ENCODE assay signal across 8 cellular contexts in genomic region chr18:46917108-46917807, GRCh38. TPM values are rescaled to one million over a fixed set of nuclear protein-coding genes. Genes with fewer than 3 reads are reported as not detected.
DNase-seq lines count a peak whose midpoint lies in the region; ATAC-seq and TF ChIP-seq lines count a peak whose summit lies in the region.

TSS of gene KATNAL2 (plus strand) at chr18:46917602. CDS start at chr18:46946873, 29,271 bp downstream.
TSS of gene PIAS2 (minus strand) at chr18:46917507. CDS start at chr18:46917345, 162 bp downstream.

- peaks cover 45% of the 10 kb centered on the region for H3K79me2 ChIP-seq in OCI-LY1 (ENCODE audit: insufficient read depth, low read length)

- no peaks in the 10 kb centered on the region for H3F3A ChIP-seq in OCI-LY1 (ENCODE audit: insufficient read depth, low read length)

- no peaks in the 10 kb centered on the region for H3K9me3 ChIP-seq in OCI-LY1 (ENCODE audit: low read length)
- no peaks in the 10 kb centered on the region for H3K9me3 ChIP-seq in esophagus (ENCODE audit: control insufficient read depth in 2 of 2, insufficient read depth in 1 of 2, low read depth in 1 of 2, low read length in 1 of 2)
- no peaks in the 10 kb centered on the region for H3K9me3 ChIP-seq in muscle layer of colon (ENCODE audit: low read length)

- H3K4me3 ChIP-seq in OCI-LY1 (ENCODE audit: low read depth, low read length, poor library complexity, severe bottlenecking) (peak within 1 kb of the TSS; percentile 88), esophagus (ENCODE audit: low read depth in 1 of 2, low read length in 2 of 2) (peak within 1 kb of the TSS; percentile 71 to 82), muscle layer of colon (ENCODE audit: low read depth in 1 of 2, low read length in 2 of 2) (peak within 1 kb of the TSS; percentile 88 to 91)

- peak within 1 kb of the TSS; percentile 77 for H3K27ac ChIP-seq in OCI-LY1 (ENCODE audit: low read depth, low read length, poor library complexity, severe bottlenecking)
- H3K27ac ChIP-seq in esophagus (ENCODE audit: low read depth in 2 of 2, low read length in 1 of 2) = peak within 1 kb of the TSS; percentile 78 to 89
- peak within 1 kb of the TSS; percentile 97 for H3K27ac ChIP-seq in muscle layer of colon (ENCODE audit: low read depth, low read length)

- H3K9me2 ChIP-seq in OCI-LY1 (ENCODE audit: low read depth, low read length) = no peaks in the 10 kb centered on the region

- TF ChIP-seq CTCF in OCI-LY1 (IDR thresholded peaks at IDR 0.05; ENCODE audit: low read length) = no peak

- no peaks in the 10 kb centered on the region; the same call in 1 of the 2 replicates for H3K36me3 ChIP-seq in OCI-LY1 (ENCODE audit: insufficient read depth, low read length)
- H3K36me3 ChIP-seq in esophagus (ENCODE audit: control insufficient read depth in 2 of 2, insufficient read depth in 2 of 2, low read length in 1 of 2) = no peaks in the 10 kb centered on the region
- H3K36me3 ChIP-seq in muscle layer of colon (ENCODE audit: insufficient read depth, low read length) = no peaks in the 10 kb centered on the region

- H3K4me2 ChIP-seq in OCI-LY1 (ENCODE audit: low read length) = peak within 1 kb of the TSS; percentile 89

- H4K20me1 ChIP-seq in OCI-LY1 (ENCODE audit: insufficient read depth, low read length) = no peaks in the 10 kb centered on the region

- DNase-seq in Caki2 (ENCODE audit: low read depth) = peak; percentile 64
- peak; percentile 48 for DNase-seq in HT-29 (ENCODE audit: low spot score)
- DNase-seq in activated T-cell treated with anti-CD3 and anti-CD28 coated beads, Interleukin-2, amount 50 U/mL, for 1 hour = peak; percentile 83
- DNase-seq in stimulated activated CD8-positive, alpha-beta memory T cell treated with anti-CD3 and anti-CD28 coated beads, Interleukin-7, amount 100 ng/mL, for 1 hour (ENCODE audit: low read depth in 2 of 2) = peak; percentile 52 to 55

- H3K9ac ChIP-seq in OCI-LY1 (ENCODE audit: low read length) = peak within 1 kb of the TSS; percentile 97
- H3K9ac ChIP-seq in muscle layer of colon (ENCODE audit: low read length) = peak within 1 kb of the TSS; percentile 86

- H2AFZ ChIP-seq in OCI-LY1 (ENCODE audit: low read length) = no peak within 1 kb of the TSS

- WGBS in esophagus, 2 donors = 0 to 1% methylated on average over 54 to 107 of the region's 107 CpGs

- ATAC-seq in GM19468 (IDR thresholded peaks at IDR 0.05; ENCODE audit: extremely low read depth, unreplicated experiment) = peak; percentile 71

- H3K27me3 ChIP-seq in OCI-LY1 (ENCODE audit: insufficient read depth, low read length) (no peaks in the 10 kb centered on the region), esophagus (ENCODE audit: control insufficient read depth in 1 of 2, insufficient read depth in 2 of 2, low read length in 2 of 2) (no peaks in the 10 kb centered on the region), muscle layer of colon (ENCODE audit: control insufficient read depth in 1 of 2, insufficient read depth in 2 of 2, low read length in 2 of 2) (no peaks in the 10 kb centered on the region)

- H3K4me1 ChIP-seq in OCI-LY1 (ENCODE audit: insufficient read depth, low read length, severe bottlenecking) = peaks cover 31% of the 10 kb centered on the region
- H3K4me1 ChIP-seq in esophagus (ENCODE audit: control insufficient read depth in 2 of 2, insufficient read depth in 2 of 2, low read length in 1 of 2) = peaks cover 0 to 2% of the 10 kb centered on the region in 2 donors
- H3K4me1 ChIP-seq in muscle layer of colon (ENCODE audit: insufficient read depth, low read length) = peaks cover 17% of the 10 kb centered on the region

- in situ Hi-C loops in Caki2 (cut with HindIII; ENCODE audit: low pct_unique_long_range_greater_than_20kb, low sequenced_read_pairs) = no loop called here

RNA-seq across cellular contexts. Expression of gene KATNAL2, which starts in this region (rescaled TPM):
- total RNA-seq in Caki2 (2014; rRNA removed; shearing (Covaris generic); ENCODE audit: low replicate concordance) = 1.2 and 10.5 TPM in 2 replicates
- total RNA-seq in HT-29 (2014; rRNA removed; shearing (Covaris generic)) = 0.23 TPM in 1 of 2 replicates, not detected in the other
- 1 to 10 TPM; 1.2 to 2.2 TPM for polyA plus RNA-seq in esophagus

RNA-seq across cellular contexts. Expression of gene PIAS2, which starts in this region (rescaled TPM):
- 2.2 and 6.4 TPM in 2 replicates for total RNA-seq in Caki2 (2014; rRNA removed; shearing (Covaris generic); ENCODE audit: low replicate concordance)
- 7.7 and 8.9 TPM in 2 replicates for total RNA-seq in HT-29 (2014; rRNA removed; shearing (Covaris generic))
- polyA plus RNA-seq in esophagus = 1 to 10 TPM; 2.3 to 3.8 TPM

Comparison
In these comparisons a context has a peak if more than half of its experiments do, and no peak if none do; other contexts are left out.
1. Peak in every context shown above with its lines: DNase-seq, ATAC-seq, H3K4me3 ChIP-seq and H3K27ac ChIP-seq.